ENCODE assay signal across 16 cellular contexts in the genomic region with DNA sequence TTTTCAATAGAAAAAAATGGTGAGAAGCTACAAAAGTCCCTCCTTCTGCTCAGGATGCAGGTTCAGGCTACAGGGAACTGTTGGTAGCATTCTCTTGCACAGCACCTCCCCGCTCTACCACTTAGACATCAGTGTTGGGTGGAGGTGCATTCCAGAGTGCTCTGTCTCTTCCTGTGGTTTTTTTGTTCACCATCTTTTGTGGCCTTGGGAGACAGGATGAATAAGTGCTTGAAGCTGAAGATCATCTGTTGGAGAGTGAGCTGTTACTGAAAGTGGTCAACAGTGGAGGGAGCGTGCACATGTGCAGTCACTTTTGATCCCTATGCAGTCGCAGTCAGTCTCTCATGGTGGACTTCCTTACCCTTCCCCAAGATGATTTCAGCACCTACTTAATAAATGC. TPM values are rescaled to one million over a fixed set of nuclear protein-coding genes. Genes with fewer than 3 reads are reported as not detected.
DNase-seq lines count a peak whose midpoint lies in the region; ATAC-seq, FAIRE-seq and TF ChIP-seq lines count a peak whose summit lies in the region.
"Had no signal": no experiment of that assay in that cellular context is flagged by ENCODE, and none has a peak within 500 bp of the region (broad histone marks: within the 10 kb centered on the region; RNA-seq: fewer than 3 reads in every experiment).

No MANE protein-coding gene starts in this region.

- H3K27ac Mint-ChIP-seq in astrocyte (ENCODE audit: unreplicated experiment) = peak overlapping the region; percentile 78
- H3K27ac Mint-ChIP-seq: CD4-positive, alpha-beta T cell had no signal

- H3K27me3 ChIP-seq in astrocyte (ENCODE audit: insufficient read depth, low read length) = no peaks in the 10 kb centered on the region
- H3K27me3 ChIP-seq in kidney epithelial cell (ENCODE audit: control insufficient read depth, insufficient read depth, low read length) = no peaks in the 10 kb centered on the region
- H3K27me3 ChIP-seq: cardiac muscle cell had no signal

- peak; percentile 98 for FAIRE-seq in astrocyte (lab: Jason Lieb, UNC)

- no peak overlapping the region for H2AFZ ChIP-seq in astrocyte (ENCODE audit: low read depth, low read length)

- H3K4me1 Mint-ChIP-seq in astrocyte (ENCODE audit: low read depth, unreplicated experiment) = peaks cover 42% of the 10 kb centered on the region

- no peaks in the 10 kb centered on the region for H3K36me3 ChIP-seq in astrocyte (ENCODE audit: insufficient read depth, low read length)
- H3K36me3 ChIP-seq in kidney epithelial cell (ENCODE audit: control insufficient read depth, insufficient read depth, low read length) = no peaks in the 10 kb centered on the region
- H3K36me3 ChIP-seq: cardiac muscle cell, prostate gland had no signal

- TF ChIP-seq CTCF in astrocyte (IDR thresholded peaks at IDR 0.05; ENCODE audit: insufficient read depth, low read depth, low read length) (no peak), kidney epithelial cell (IDR thresholded peaks at IDR 0.05; ENCODE audit: insufficient read depth, low read length, poor library complexity, severe bottlenecking) (no peak)

- peaks cover 19% of the 10 kb centered on the region for H3K4me1 ChIP-seq in astrocyte (ENCODE audit: insufficient read depth, low read length)

- no peaks in the 10 kb centered on the region for H3K9me3 ChIP-seq in astrocyte (ENCODE audit: insufficient read depth, low read depth, low read length)
- H3K9me3 ChIP-seq: prostate gland had no signal

- peaks cover 83% of the 10 kb centered on the region for H3K79me2 ChIP-seq in astrocyte (ENCODE audit: insufficient read depth, low read length)

- H3K4me3 Mint-ChIP-seq in astrocyte (ENCODE audit: unreplicated experiment) = peak overlapping the region; percentile 5
- H3K4me3 Mint-ChIP-seq: CD4-positive, alpha-beta T cell had no signal

- H3K9ac ChIP-seq in astrocyte (ENCODE audit: low read length) = no peak overlapping the region

- H3K27me3 Mint-ChIP-seq in astrocyte (ENCODE audit: low read depth, unreplicated experiment) = no peaks in the 10 kb centered on the region
- H3K27me3 Mint-ChIP-seq: CD4-positive, alpha-beta T cell had no signal

- H3K4me3 ChIP-seq in astrocyte (ENCODE audit: insufficient read depth, low read depth, low read length) (no peak overlapping the region), kidney epithelial cell (ENCODE audit: low read depth, low read length) (no peak overlapping the region)
- H3K4me3 ChIP-seq: cardiac muscle cell, prostate gland had no signal

- peak overlapping the region; percentile 60 for H3K4me2 ChIP-seq in astrocyte (ENCODE audit: low read length)

- H3K9me3 Mint-ChIP-seq in astrocyte (ENCODE audit: unreplicated experiment) = no peaks in the 10 kb centered on the region
- H3K9me3 Mint-ChIP-seq: CD4-positive, alpha-beta T cell had no signal

- H4K20me1 ChIP-seq in astrocyte (ENCODE audit: insufficient read depth, low read length) = peaks cover 14% of the 10 kb centered on the region

- ATAC-seq in GM21390 (IDR thresholded peaks at IDR 0.05; ENCODE audit: unreplicated experiment) = no peak

- peaks cover 3% of the 10 kb centered on the region for H3K36me3 Mint-ChIP-seq in astrocyte (ENCODE audit: low read depth, unreplicated experiment)

- DNase-seq in AG20443 (ENCODE audit: low spot score) (peak; percentile 84), HT-29 (ENCODE audit: low spot score) (peak; percentile 52), astrocyte (ENCODE audit: low read depth) (peak; percentile 96), kidney epithelial cell (ENCODE audit: low read depth) (peak; percentile 59), caudate nucleus (lab: John Stamatoyannopoulos, UW) (no peak), NCI-H524 treated with DMSO at 0.1 percent for 48 hours (lab: John Stamatoyannopoulos, UW) (no peak)
- no peak for DNase-seq in activated effector memory CD4-positive, alpha-beta T cell treated with anti-CD3 and anti-CD28 coated beads, Interleukin-2, amount 50 U/mL, for 16 hours
- DNase-seq: activated CD4-positive, CD25-positive, alpha-beta regulatory T cell; CD4-positive, alpha-beta T cell; NCI-H1092 treated with DMSO at 0.1 percent for 48 hours; stimulated activated CD4-positive, alpha-beta T cell treated with anti-CD3 and anti-CD28 coated beads, Interleukin-4, amount 100 ng/mL, for 24 hours; stimulated activated naive CD4-positive, alpha-beta T cell treated with Interleukin-2 at 50 U/mL for 16 hours had no signal

- peak overlapping the region; percentile 74 for H3K27ac ChIP-seq in astrocyte (ENCODE audit: low read depth, low read length)
- no peak overlapping the region for H3K27ac ChIP-seq in caudate nucleus (ENCODE audit: low read depth, low read length)
- H3K27ac ChIP-seq: cardiac muscle cell, HL-60, prostate gland had no signal

RNA-seq across cellular contexts. Expression of gene BTBD3, which starts 16.6 kb away (rescaled TPM):
- total RNA-seq in HT-29 (2014; rRNA removed; shearing (Covaris generic)) = 20.3 and 26.7 TPM in 2 replicates
- total RNA-seq in astrocyte (30.7 and 35.9 TPM in 2 replicates), kidney epithelial cell (31.6 and 39.8 TPM in 2 replicates)

Comparison
In these comparisons a context has a peak if more than half of its experiments do, and no peak if none do; other contexts are left out.
1. DNase-seq: peak in AG20443 (single experiment), HT-29 (single experiment), astrocyte (single experiment) and kidney epithelial cell (single experiment); none in caudate nucleus (0 of 61), NCI-H524 treated with DMSO at 0.1 percent for 48 hours (single experiment) and activated effector memory CD4-positive, alpha-beta T cell treated with anti-CD3 and anti-CD28 coated beads, Interleukin-2, amount 50 U/mL, for 16 hours (single experiment).